12 cellular contexts compared by ENCODE assay signal in genomic region chr1:178262101-178262500, GRCh38.
DNase-seq lines count a peak whose midpoint lies in the region; ATAC-seq and TF ChIP-seq lines count a peak whose summit lies in the region.
"Had no signal": no experiment of that assay in that cellular context is flagged by ENCODE, and none has a peak within 500 bp of the region (broad histone marks: within the 10 kb centered on the region; RNA-seq: fewer than 3 reads in every experiment).

No MANE protein-coding gene starts in this region.

- TF ChIP-seq EP300 in SK-N-SH (IDR thresholded peaks at IDR 0.05; ENCODE audit: borderline replicate concordance in 1 of 2, low read depth in 1 of 2, low read length in 1 of 2): no peak

- H3K36me3 Mint-ChIP-seq in HFFc6 (ENCODE audit: low read depth): peaks cover 18% of the 10 kb centered on the region

- H2AFZ ChIP-seq in SK-N-SH (ENCODE audit: low read depth): no peak overlapping the region

- POLR2A ChIA-PET in SK-N-SH (lab: Yijun Ruan, JAX): interaction anchor here (0.7 kb wide), 1 partner anchor 864 kb away, joined by 5 read pairs; no protein-coding TSS in a partner anchor

- H3K4me3 ChIP-seq in SK-N-SH (ENCODE audit: low read depth in 2 of 2, low read length in 1 of 2) (no peak overlapping the region), fibroblast of pulmonary artery (replicated peaks; ENCODE audit: low read depth, low read length) (no peak overlapping the region), psoas muscle (no peak overlapping the region)
- H3K4me3 ChIP-seq: thyroid gland had no signal

- H4K20me1 ChIP-seq in SK-N-SH (ENCODE audit: insufficient read depth): no peaks in the 10 kb centered on the region

- ATAC-seq in psoas muscle (no peak), GM19463 (IDR thresholded peaks at IDR 0.05; ENCODE audit: unreplicated experiment) (no peak)

- peak overlapping the region; percentile 29 for H3K4me2 ChIP-seq in SK-N-SH

- peaks cover 58% of the 10 kb centered on the region for H3K4me1 Mint-ChIP-seq in HFFc6 (ENCODE audit: low read depth)

- H3K27ac Mint-ChIP-seq in HFFc6: peak overlapping the region; percentile 88
- H3K27ac Mint-ChIP-seq: activated naive CD4-positive, alpha-beta T cell treated with anti-CD3 and anti-CD28 coated beads for 36 hours had no signal

- TF ChIP-seq RAD21 in SK-N-SH (IDR thresholded peaks at IDR 0.05; ENCODE audit: low read length): no peak

- no peaks in the 10 kb centered on the region for H3K9me2 ChIP-seq in SK-N-SH

- peak; percentile 70 for DNase-seq in HFFc6
- no peak for DNase-seq in SK-N-SH
- peak; percentile 89 for DNase-seq in fibroblast of pulmonary artery (ENCODE audit: low read depth)
- DNase-seq in renal cortical epithelial cell (ENCODE audit: low read depth): peak; percentile 65
- DNase-seq in cerebellum (ENCODE audit: low spot score): no peak
- DNase-seq in psoas muscle: no peak
- no peak for DNase-seq in NCI-H2171 treated with DMSO at 0.1 percent for 48 hours (lab: John Stamatoyannopoulos, UW)
- DNase-seq: activated CD4-positive, CD25-positive, alpha-beta regulatory T cell; activated naive CD4-positive, alpha-beta T cell treated with anti-CD3 and anti-CD28 coated beads for 36 hours; GDM1; thyroid gland had no signal

- H3K36me3 ChIP-seq in SK-N-SH (replicated peaks in 1 of 2; ENCODE audit: control insufficient read depth in 1 of 2, insufficient read depth in 2 of 2, low read length in 1 of 2) (peaks cover 0 to 3% of the 10 kb centered on the region in 2 experiments), psoas muscle (ENCODE audit: insufficient read depth in 1 of 2, low read depth in 1 of 2) (no peaks in the 10 kb centered on the region)
- H3K36me3 ChIP-seq: thyroid gland had no signal

- H3K4me3 Mint-ChIP-seq in HFFc6: peak overlapping the region; percentile 65
- H3K4me3 Mint-ChIP-seq: activated naive CD4-positive, alpha-beta T cell treated with anti-CD3 and anti-CD28 coated beads for 36 hours had no signal

- H3K9me3 Mint-ChIP-seq in HFFc6: no peaks in the 10 kb centered on the region
- H3K9me3 Mint-ChIP-seq: activated naive CD4-positive, alpha-beta T cell treated with anti-CD3 and anti-CD28 coated beads for 36 hours had no signal

- intact Hi-C loops in psoas muscle (cut with DNase I): no loop called here

- H3K27ac ChIP-seq in SK-N-SH (ENCODE audit: low read depth in 2 of 2, low read length in 1 of 2) (peak overlapping the region in 1 of 2 experiments; percentile 94; a peak in 2 of 4 replicates), psoas muscle (no peak overlapping the region)

- H3F3A ChIP-seq in SK-N-SH (replicated peaks; ENCODE audit: insufficient read depth): peaks cover 29% of the 10 kb centered on the region

- no peaks in the 10 kb centered on the region for H3K27me3 Mint-ChIP-seq in HFFc6 (ENCODE audit: insufficient read depth)

- 38% methylated on average over 3 of the region's 3 CpGs for WGBS in SK-N-SH (ENCODE audit: low lambda C conversion rate)
- WGBS in psoas muscle, 3 donors: 15 to 24% (median 16%) methylated on average over 3 of the region's 3 CpGs

- peaks cover 21% of the 10 kb centered on the region for H3K79me2 ChIP-seq in SK-N-SH (ENCODE audit: insufficient read depth)

- H3K4me1 ChIP-seq in SK-N-SH (ENCODE audit: control insufficient read depth in 1 of 2, insufficient read depth in 2 of 2, low read depth in 1 of 2, low read length in 1 of 2) (peaks cover 0 to 16% of the 10 kb centered on the region in 2 experiments; a peak in 2 of 4 replicates), psoas muscle (no peaks in the 10 kb centered on the region)

- CTCF ChIA-PET in SK-N-SH (lab: Yijun Ruan, JAX): interaction anchor here (0.6 kb wide), 1 partner anchor 22 kb away, joined by 3 read pairs; no protein-coding TSS in a partner anchor

- H3K9me3 ChIP-seq in SK-N-SH (no peaks in the 10 kb centered on the region), psoas muscle (no peaks in the 10 kb centered on the region)
- H3K9me3 ChIP-seq: thyroid gland had no signal

- H3K9ac ChIP-seq in SK-N-SH: peak overlapping the region; percentile 63

- H3K27me3 ChIP-seq in SK-N-SH (ENCODE audit: insufficient read depth): no peaks in the 10 kb centered on the region
- H3K27me3 ChIP-seq in psoas muscle (ENCODE audit: insufficient read depth in 3 of 3, low read length in 2 of 3): no peaks in the 10 kb centered on the region
- H3K27me3 ChIP-seq: thyroid gland had no signal

- TF ChIP-seq CTCF in HFFc6 (IDR thresholded peaks at IDR 0.05) (no peak), SK-N-SH (IDR thresholded peaks at IDR 0.05) (no peak), fibroblast of pulmonary artery (IDR thresholded peaks at IDR 0.05; ENCODE audit: low read length, missing control alignments) (no peak), psoas muscle (IDR thresholded peaks at IDR 0.05) (no peak)

TF ChIP-seq in SK-N-SH, 30 proteins besides CTCF, POLR2A, EP300 and RAD21:
- TF ChIP-seq TEAD4 (IDR thresholded peaks at IDR 0.05; ENCODE audit: borderline replicate concordance, insufficient read depth): no peak
- no peak for TF ChIP-seq NRF1 (IDR thresholded peaks at IDR 0.05; ENCODE audit: low read depth, low read length)
- TF ChIP-seq USF2 (IDR thresholded peaks at IDR 0.05; ENCODE audit: borderline replicate concordance, low read depth, low read length): no peak
TF ChIP-seq in SK-N-SH: peak in this region for 0.

Comparison
In these comparisons a context has a peak if more than half of its experiments do, and no peak if none do; other contexts are left out.
1. DNase-seq: peak in HFFc6 (single experiment), fibroblast of pulmonary artery (single experiment) and renal cortical epithelial cell (single experiment); none in SK-N-SH (single experiment), cerebellum (single experiment), psoas muscle (0 of 2) and NCI-H2171 treated with DMSO at 0.1 percent for 48 hours (single experiment).